14 cellular contexts compared by ENCODE assay signal in the genomic region with DNA sequence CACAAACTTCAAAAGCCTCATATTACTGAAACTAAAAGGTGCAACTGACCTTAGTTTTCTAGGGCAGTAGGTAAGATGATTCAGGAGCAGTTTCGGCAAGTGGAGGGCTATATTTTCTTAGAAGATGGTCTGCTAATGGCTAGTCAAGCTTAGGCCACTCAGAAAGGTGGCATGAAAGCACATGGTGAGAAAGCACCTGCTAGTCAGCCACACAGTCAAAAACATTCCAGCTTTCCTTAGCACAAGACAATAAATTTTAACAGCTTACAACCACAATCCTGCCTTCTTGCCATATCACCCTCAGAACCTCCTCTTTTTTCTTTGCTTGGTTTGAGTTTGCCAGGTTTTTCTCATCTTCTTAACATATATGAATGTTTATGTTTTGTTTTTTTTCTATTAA.
DNase-seq lines count a peak whose midpoint lies in the region; ATAC-seq lines count a peak whose summit lies in the region.
"Had no signal": no experiment of that assay in that cellular context is flagged by ENCODE, and none has a peak within 500 bp of the region (broad histone marks: within the 10 kb centered on the region; RNA-seq: fewer than 3 reads in every experiment).

No MANE protein-coding gene starts in this region.

- 67% methylated on average over 1 of the region's 1 CpG for WGBS in right cardiac atrium

- H3K36me3 Mint-ChIP-seq in activated T-helper 17 cell treated with anti-CD3 and anti-CD28 coated beads, Interleukin-2, amount 50 U/mL, for 72 hours (ENCODE audit: low read depth), result peaks cover 7% of the 10 kb centered on the region
- H3K36me3 Mint-ChIP-seq in activated naive CD4-positive, alpha-beta T cell treated with anti-CD3 and anti-CD28 coated beads for 36 hours (ENCODE audit: low read depth), result peaks cover 10% of the 10 kb centered on the region

- H3K9me3 Mint-ChIP-seq in activated T-helper 17 cell treated with anti-CD3 and anti-CD28 coated beads, Interleukin-2, amount 50 U/mL, for 72 hours, result no peaks in the 10 kb centered on the region
- H3K9me3 Mint-ChIP-seq in activated naive CD4-positive, alpha-beta T cell treated with anti-CD3 and anti-CD28 coated beads for 36 hours, result no peaks in the 10 kb centered on the region
- H3K9me3 Mint-ChIP-seq: activated naive CD8-positive, alpha-beta T cell treated with anti-CD3 and anti-CD28 coated beads, Interleukin-2, amount 50 U/mL, for 24 hours; neural progenitor cell had no signal

- H3K9me3 ChIP-seq in right cardiac atrium (ENCODE audit: control insufficient read depth, low read length) (no peaks in the 10 kb centered on the region), skeletal muscle satellite cell (replicated peaks; ENCODE audit: low read length) (no peaks in the 10 kb centered on the region)
- H3K9me3 ChIP-seq: suprapubic skin had no signal

- intact Hi-C loops in right cardiac atrium (cut with DNase I), result no loop called here
- intact Hi-C loops in activated naive CD4-positive, alpha-beta T cell treated with anti-CD3 and anti-CD28 coated beads for 36 hours (cut with micrococcal nuclease), result no loop called here

- CTCF ChIA-PET in activated naive CD4-positive, alpha-beta T cell treated with anti-CD3 and anti-CD28 coated beads for 36 hours (lab: Charles Lee), result no interaction called here

- no peak overlapping the region for H3K4me3 Mint-ChIP-seq in activated T-helper 17 cell treated with anti-CD3 and anti-CD28 coated beads, Interleukin-2, amount 50 U/mL, for 72 hours
- H3K4me3 Mint-ChIP-seq in activated naive CD4-positive, alpha-beta T cell treated with anti-CD3 and anti-CD28 coated beads for 36 hours, result no peak overlapping the region
- H3K4me3 Mint-ChIP-seq: activated naive CD8-positive, alpha-beta T cell treated with anti-CD3 and anti-CD28 coated beads, Interleukin-2, amount 50 U/mL, for 24 hours; neural progenitor cell had no signal

- H3K4me2 ChIP-seq in skeletal muscle satellite cell (ENCODE audit: low read length), result peak overlapping the region; percentile 3
- H3K4me2 ChIP-seq: neural progenitor cell had no signal

- ATAC-seq in activated T-helper 17 cell treated with anti-CD3 and anti-CD28 coated beads, Interleukin-2, amount 50 U/mL, for 72 hours (replicated peaks), result no peak
- no peak for ATAC-seq in right cardiac atrium
- no peak for ATAC-seq in GM21526 (IDR thresholded peaks at IDR 0.05; ENCODE audit: low FRiP score, unreplicated experiment)
- ATAC-seq: activated naive CD8-positive, alpha-beta T cell treated with anti-CD3 and anti-CD28 coated beads, Interleukin-2, amount 50 U/mL, for 24 hours had no signal

- H3K4me1 ChIP-seq in right cardiac atrium (ENCODE audit: control insufficient read depth, insufficient read depth, low read length) (peaks cover 7% of the 10 kb centered on the region), skeletal muscle satellite cell (ENCODE audit: control insufficient read depth, insufficient read depth, low read length) (peaks cover 22% of the 10 kb centered on the region)
- H3K4me1 ChIP-seq: neural progenitor cell had no signal

- H3K27me3 ChIP-seq in right cardiac atrium (ENCODE audit: control insufficient read depth, insufficient read depth), result no peaks in the 10 kb centered on the region
- no peaks in the 10 kb centered on the region for H3K27me3 ChIP-seq in skeletal muscle satellite cell (ENCODE audit: control insufficient read depth, insufficient read depth, low read length)
- H3K27me3 ChIP-seq: neural progenitor cell, suprapubic skin had no signal

- H3K4me1 Mint-ChIP-seq in activated T-helper 17 cell treated with anti-CD3 and anti-CD28 coated beads, Interleukin-2, amount 50 U/mL, for 72 hours, result peaks cover 3% of the 10 kb centered on the region
- H3K4me1 Mint-ChIP-seq in activated naive CD4-positive, alpha-beta T cell treated with anti-CD3 and anti-CD28 coated beads for 36 hours (ENCODE audit: low read depth), result peaks cover 2% of the 10 kb centered on the region
- H3K4me1 Mint-ChIP-seq: neural progenitor cell had no signal

- no peak overlapping the region for H3K9ac ChIP-seq in skeletal muscle satellite cell (ENCODE audit: low read depth, low read length)
- H3K9ac ChIP-seq: neural progenitor cell had no signal

- no peaks in the 10 kb centered on the region for H3K27me3 Mint-ChIP-seq in activated T-helper 17 cell treated with anti-CD3 and anti-CD28 coated beads, Interleukin-2, amount 50 U/mL, for 72 hours
- no peaks in the 10 kb centered on the region for H3K27me3 Mint-ChIP-seq in activated naive CD4-positive, alpha-beta T cell treated with anti-CD3 and anti-CD28 coated beads for 36 hours (ENCODE audit: low read depth)
- H3K27me3 Mint-ChIP-seq: activated naive CD8-positive, alpha-beta T cell treated with anti-CD3 and anti-CD28 coated beads, Interleukin-2, amount 50 U/mL, for 24 hours had no signal

- H3K4me3 ChIP-seq in right cardiac atrium (ENCODE audit: low read length) (no peak overlapping the region), skeletal muscle satellite cell (ENCODE audit: low read length) (no peak overlapping the region)
- H3K4me3 ChIP-seq: lung, neural progenitor cell, suprapubic skin had no signal

- H3K27ac Mint-ChIP-seq in activated T-helper 17 cell treated with anti-CD3 and anti-CD28 coated beads, Interleukin-2, amount 50 U/mL, for 72 hours, result peak overlapping the region; percentile 3
- H3K27ac Mint-ChIP-seq in activated naive CD4-positive, alpha-beta T cell treated with anti-CD3 and anti-CD28 coated beads for 36 hours, result no peak overlapping the region
- H3K27ac Mint-ChIP-seq: activated naive CD8-positive, alpha-beta T cell treated with anti-CD3 and anti-CD28 coated beads, Interleukin-2, amount 50 U/mL, for 24 hours; neural progenitor cell had no signal

- no peaks in the 10 kb centered on the region for H3K36me3 ChIP-seq in skeletal muscle satellite cell (ENCODE audit: insufficient read depth, low read length)
- H3K36me3 ChIP-seq: neural progenitor cell, suprapubic skin had no signal

- DNase-seq in EL (peak; percentile 6), right cardiac atrium (no peak), NCI-H2107 (lab: John Stamatoyannopoulos, UW) (no peak)
- DNase-seq in activated naive CD4-positive, alpha-beta T cell treated with anti-CD3 and anti-CD28 coated beads for 36 hours, result no peak
- DNase-seq: activated CD4-positive, alpha-beta T cell treated with anti-CD3 and anti-CD28 coated beads, Interleukin-2, amount 50 U/mL, for 1 hour; activated naive CD8-positive, alpha-beta T cell treated with anti-CD3 and anti-CD28 coated beads, Interleukin-2, amount 50 U/mL, for 24 hours; activated T-cell treated with anti-CD3 and anti-CD28 coated beads, Interleukin-2, amount 50 U/mL, for 1 hour; GDM1 had no signal

- peak overlapping the region; percentile 49 for H3K27ac ChIP-seq in right cardiac atrium (ENCODE audit: low read length)
- H3K27ac ChIP-seq: neural progenitor cell, suprapubic skin had no signal
